2 cellular contexts compared by ENCODE assay signal in the genomic region with DNA sequence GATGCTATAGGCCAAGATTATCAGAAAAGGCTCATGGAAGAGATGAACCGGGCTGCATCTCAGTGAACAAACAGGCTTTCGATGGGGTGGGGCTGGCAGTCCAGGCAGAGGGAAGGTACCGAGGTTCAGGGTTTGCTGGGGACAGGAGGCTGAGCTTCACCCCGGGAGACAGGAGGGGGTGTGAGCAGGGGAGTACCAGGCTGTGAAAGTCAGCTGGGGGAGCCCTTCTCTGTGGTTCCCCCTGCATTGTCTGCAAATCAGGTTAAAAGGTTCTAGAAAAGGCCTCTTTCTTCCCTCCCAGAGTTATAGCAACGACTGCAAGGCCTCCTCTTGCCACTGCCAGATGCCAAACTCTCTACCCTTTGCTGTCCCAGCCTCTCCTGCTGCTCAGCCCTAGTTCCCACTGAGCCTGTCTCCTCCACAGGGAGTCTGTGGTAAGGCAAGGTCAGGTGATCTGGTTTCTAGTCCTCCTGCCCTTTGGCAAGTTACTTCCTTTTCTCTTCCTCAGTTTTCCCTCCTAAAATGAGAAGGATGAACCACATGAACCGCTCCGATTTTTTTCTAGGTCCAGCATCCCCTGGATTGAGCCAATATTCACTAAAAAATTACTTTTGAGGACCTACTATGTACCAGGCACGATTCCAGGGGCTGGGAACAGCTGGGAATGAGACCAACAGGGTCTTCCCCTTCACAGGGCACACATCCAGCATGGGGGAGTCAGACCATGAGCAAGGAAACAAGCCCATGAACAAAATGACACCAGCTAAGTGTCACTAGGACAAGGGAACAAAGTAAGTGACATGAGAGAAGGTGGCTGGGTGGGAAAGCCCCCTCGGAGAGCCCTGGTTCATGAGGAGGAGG.
TF ChIP-seq lines count a peak whose summit lies in the region.

No MANE protein-coding gene starts in this region.

TF ChIP-seq in Ishikawa, 13 proteins besides CTCF, POLR2A, EP300 and RAD21:
- TF ChIP-seq, protein P1, sequence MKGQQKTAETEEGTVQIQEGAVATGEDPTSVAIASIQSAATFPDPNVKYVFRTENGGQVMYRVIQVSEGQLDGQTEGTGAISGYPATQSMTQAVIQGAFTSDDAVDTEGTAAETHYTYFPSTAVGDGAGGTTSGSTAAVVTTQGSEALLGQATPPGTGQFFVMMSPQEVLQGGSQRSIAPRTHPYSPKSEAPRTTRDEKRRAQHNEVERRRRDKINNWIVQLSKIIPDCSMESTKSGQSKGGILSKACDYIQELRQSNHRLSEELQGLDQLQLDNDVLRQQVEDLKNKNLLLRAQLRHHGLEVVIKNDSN (IDR thresholded peaks at IDR 0.05), result peak; percentile 44; the same call in 1 of the 2 replicates
- no peak for TF ChIP-seq TAF1 (IDR thresholded peaks at IDR 0.05; ENCODE audit: low read depth)

TF ChIP-seq in GM12878, 131 proteins besides CTCF, POLR2A, EP300 and RAD21:
- TF ChIP-seq BHLHE40 (IDR thresholded peaks at IDR 0.05; ENCODE audit: borderline replicate concordance in 1 of 2, low read depth in 2 of 2, low read length in 1 of 2), result 0 out of 4 replicates have a peak, but pooled peaks of 1 of the 2 experiments have one; percentile 40
- no peak for TF ChIP-seq HDGF (IDR thresholded peaks at IDR 0.05)
- no peak for TF ChIP-seq ZZZ3 (IDR thresholded peaks at IDR 0.05; ENCODE audit: control insufficient read depth, insufficient read length, low read depth)
- TF ChIP-seq IKZF2 (IDR thresholded peaks at IDR 0.05), result peak; percentile 44 to 49; a peak in 1 of 4 replicates
- TF ChIP-seq RAD51 (IDR thresholded peaks at IDR 0.05), result peak; percentile 44; the same call in 1 of the 2 replicates
- TF ChIP-seq, protein P2, sequence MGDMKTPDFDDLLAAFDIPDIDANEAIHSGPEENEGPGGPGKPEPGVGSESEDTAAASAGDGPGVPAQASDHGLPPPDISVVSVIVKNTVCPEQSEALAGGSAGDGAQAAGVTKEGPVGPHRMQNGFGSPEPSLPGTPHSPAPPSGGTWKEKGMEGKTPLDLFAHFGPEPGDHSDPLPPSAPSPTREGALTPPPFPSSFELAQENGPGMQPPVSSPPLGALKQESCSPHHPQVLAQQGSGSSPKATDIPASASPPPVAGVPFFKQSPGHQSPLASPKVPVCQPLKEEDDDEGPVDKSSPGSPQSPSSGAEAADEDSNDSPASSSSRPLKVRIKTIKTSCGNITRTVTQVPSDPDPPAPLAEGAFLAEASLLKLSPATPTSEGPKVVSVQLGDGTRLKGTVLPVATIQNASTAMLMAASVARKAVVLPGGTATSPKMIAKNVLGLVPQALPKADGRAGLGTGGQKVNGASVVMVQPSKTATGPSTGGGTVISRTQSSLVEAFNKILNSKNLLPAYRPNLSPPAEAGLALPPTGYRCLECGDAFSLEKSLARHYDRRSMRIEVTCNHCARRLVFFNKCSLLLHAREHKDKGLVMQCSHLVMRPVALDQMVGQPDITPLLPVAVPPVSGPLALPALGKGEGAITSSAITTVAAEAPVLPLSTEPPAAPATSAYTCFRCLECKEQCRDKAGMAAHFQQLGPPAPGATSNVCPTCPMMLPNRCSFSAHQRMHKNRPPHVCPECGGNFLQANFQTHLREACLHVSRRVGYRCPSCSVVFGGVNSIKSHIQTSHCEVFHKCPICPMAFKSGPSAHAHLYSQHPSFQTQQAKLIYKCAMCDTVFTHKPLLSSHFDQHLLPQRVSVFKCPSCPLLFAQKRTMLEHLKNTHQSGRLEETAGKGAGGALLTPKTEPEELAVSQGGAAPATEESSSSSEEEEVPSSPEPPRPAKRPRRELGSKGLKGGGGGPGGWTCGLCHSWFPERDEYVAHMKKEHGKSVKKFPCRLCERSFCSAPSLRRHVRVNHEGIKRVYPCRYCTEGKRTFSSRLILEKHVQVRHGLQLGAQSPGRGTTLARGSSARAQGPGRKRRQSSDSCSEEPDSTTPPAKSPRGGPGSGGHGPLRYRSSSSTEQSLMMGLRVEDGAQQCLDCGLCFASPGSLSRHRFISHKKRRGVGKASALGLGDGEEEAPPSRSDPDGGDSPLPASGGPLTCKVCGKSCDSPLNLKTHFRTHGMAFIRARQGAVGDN (IDR thresholded peaks at IDR 0.05), result peak; percentile 76
- TF ChIP-seq RBBP5 (conservative IDR thresholded peaks at IDR 0.05), result no peak
- TF ChIP-seq MEF2A (IDR thresholded peaks at IDR 0.05; ENCODE audit: insufficient read depth, low read depth, low read length), result no peak
- TF ChIP-seq RELB (IDR thresholded peaks at IDR 0.05; ENCODE audit: low read depth), result peak; percentile 23; the same call in 1 of the 2 replicates
- 0 out of 2 replicates have a peak, but pooled peaks have one; percentile 21 for TF ChIP-seq DPF2 (IDR thresholded peaks at IDR 0.05)
- 0 out of 2 replicates have a peak, but pooled peaks have one; percentile 21 for TF ChIP-seq SMARCA5 (IDR thresholded peaks at IDR 0.05)
- TF ChIP-seq EED (IDR thresholded peaks at IDR 0.05; ENCODE audit: low read depth), result peak; percentile 29; the same call in 1 of the 2 replicates
- TF ChIP-seq IKZF1 (conservative IDR thresholded peaks at IDR 0.05), result peak; percentile 60
- TF ChIP-seq YBX1 (IDR thresholded peaks at IDR 0.05), result no peak
- TF ChIP-seq, protein P1 (IDR thresholded peaks at IDR 0.05; ENCODE audit: borderline replicate concordance, extremely low read length, insufficient read depth, low read depth, low read length), result no peak
